Comparison of ENCODE assay signal across 9 cellular contexts in the genomic region with DNA sequence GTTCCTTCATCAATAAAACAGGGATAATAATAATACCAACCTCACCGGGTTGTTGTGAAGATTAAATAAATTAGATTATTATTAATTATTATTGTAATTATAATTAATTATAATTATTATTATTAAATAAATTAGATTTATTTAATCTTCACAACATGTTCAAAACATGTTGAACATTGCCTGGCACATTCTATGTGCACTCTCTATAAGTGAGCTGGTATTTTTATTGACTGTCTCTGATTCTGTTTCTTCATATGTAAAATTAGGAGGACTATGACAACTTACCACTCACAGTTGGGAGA. TPM values are rescaled to one million over a fixed set of nuclear protein-coding genes. Genes with fewer than 3 reads are reported as not detected.
"Had no signal": no experiment of that assay in that cellular context is flagged by ENCODE, and none has a peak within 500 bp of the region (broad histone marks: within the 10 kb centered on the region; RNA-seq: fewer than 3 reads in every experiment).

No MANE protein-coding gene starts in this region.

- FAIRE-seq: G401.6, GM12878, GM12891, GM12892, GM18507, GM19239 had no signal

- DNase-seq: GDM1, GF-D8 had no signal

- H3K4me3 ChIP-seq: GM12878 had no signal

- ATAC-seq: GM12878 had no signal

RNA-seq across cellular contexts. Expression of a gene that starts 0.8 kb away (rescaled TPM):
- total RNA-seq: G401, GM12878 had no signal
- polyA plus RNA-seq: GM12878 had no signal
